In the genomic region with DNA sequence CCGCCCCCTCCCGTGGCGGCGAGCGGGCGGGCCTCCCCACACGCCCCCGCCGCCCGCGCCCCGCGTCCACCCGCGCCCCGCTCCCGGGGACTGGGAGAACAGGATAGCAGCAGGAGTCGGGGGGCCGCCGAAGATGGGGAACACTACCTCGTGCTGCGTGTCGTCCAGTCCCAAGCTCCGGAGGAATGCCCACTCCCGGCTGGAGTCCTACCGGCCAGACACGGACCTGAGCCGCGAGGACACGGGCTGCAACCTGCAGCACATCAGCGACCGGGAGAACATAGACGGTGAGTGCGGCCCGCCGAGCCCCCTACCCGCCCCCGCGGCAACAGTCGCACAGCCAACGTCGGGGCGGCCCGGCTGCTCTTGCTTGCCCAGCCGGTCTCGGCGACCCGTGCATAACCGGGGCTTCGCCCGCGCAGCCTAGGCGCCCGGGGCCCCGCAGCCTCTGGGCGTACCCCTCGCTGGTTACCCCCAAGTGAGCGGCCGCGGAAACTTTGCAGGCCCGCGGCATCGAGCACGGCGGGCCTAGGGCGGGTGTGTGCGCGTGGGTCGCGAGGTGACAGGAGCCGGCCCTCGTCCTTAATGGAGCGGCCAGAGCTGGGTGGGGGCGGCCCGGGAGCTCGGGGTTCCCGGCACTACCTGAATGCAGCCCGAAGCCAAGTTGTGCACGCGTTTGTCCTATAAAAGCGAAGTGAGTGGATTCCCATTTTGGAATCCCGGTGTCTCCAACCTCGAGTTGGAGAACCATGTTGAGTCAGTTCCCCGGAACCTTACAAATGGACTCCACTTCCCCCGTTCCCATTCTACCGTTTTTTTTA, we compare ENCODE assay signal across 8 cellular contexts. TPM values are rescaled to one million over a fixed set of nuclear protein-coding genes. Genes with fewer than 3 reads are reported as not detected.
DNase-seq lines count a peak whose midpoint lies in the region; ATAC-seq, FAIRE-seq and TF ChIP-seq lines count a peak whose summit lies in the region.

No MANE protein-coding gene starts in this region.

- H3K27me3 Mint-ChIP-seq in activated CD8-positive, alpha-beta memory T cell treated with anti-CD3 and anti-CD28 coated beads, Interleukin-2, amount 10 ng/mL, durations not matched to agents 7 days and 5 days, result no peaks in the 10 kb centered on the region
- H3K27me3 Mint-ChIP-seq in type B pancreatic cell, result no peaks in the 10 kb centered on the region

- CTCF ChIA-PET in activated CD8-positive, alpha-beta memory T cell treated with anti-CD3 and anti-CD28 coated beads, Interleukin-2, amount 10 ng/mL, durations not matched to agents 7 days and 5 days (lab: Charles Lee), result interaction anchor here (1.1 kb wide), 1 partner anchor 298 kb away, joined by 3 read pairs; no protein-coding TSS in a partner anchor
- CTCF ChIA-PET in endothelial cell of umbilical vein (lab: Charles Lee), result interaction anchor here (1.4 to 1.6 kb wide), 2 partner anchors 42 to 226 kb away, joined by 3 to 5 read pairs; no protein-coding TSS in a partner anchor

- no peaks in the 10 kb centered on the region for H3K9me3 Mint-ChIP-seq in activated CD8-positive, alpha-beta memory T cell treated with anti-CD3 and anti-CD28 coated beads, Interleukin-2, amount 10 ng/mL, durations not matched to agents 7 days and 5 days (ENCODE audit: low read depth)
- H3K9me3 Mint-ChIP-seq in type B pancreatic cell, result no peaks in the 10 kb centered on the region

- dilution Hi-C loops in endothelial cell of umbilical vein (cut with MboI; ENCODE audit: extremely low pct_ligation_motif_present, low sequenced_read_pairs), result no loop called here

- H3K27ac Mint-ChIP-seq in activated CD8-positive, alpha-beta memory T cell treated with anti-CD3 and anti-CD28 coated beads, Interleukin-2, amount 10 ng/mL, durations not matched to agents 7 days and 5 days, result peak overlapping the region; percentile 68
- peak overlapping the region; percentile 77 for H3K27ac Mint-ChIP-seq in type B pancreatic cell

- peaks cover 0 to 5% (median 0%) of the 10 kb centered on the region in 11 experiments; a peak in 3 of 22 replicates for H3K9me3 ChIP-seq in BLaER1 treated with 17β-estradiol and CSF1 and Interleukin-3, amounts not matched to agents 10 nM and 100 nM (replicated peaks in 1 of 11)
- no peaks in the 10 kb centered on the region for H3K9me3 ChIP-seq in endothelial cell of umbilical vein (replicated peaks; ENCODE audit: control insufficient read depth, insufficient read depth, low read length)
- H3K9me3 ChIP-seq in muscle layer of duodenum (ENCODE audit: control insufficient read depth in 1 of 2, low read length in 2 of 2), result no peaks in the 10 kb centered on the region

- no TSS peak for BruUV-seq in endothelial cell of umbilical vein (replicated peaks; lab: Mats Ljungman, UMichigan)

- H3K4me3 ChIP-seq in BLaER1 treated with 17β-estradiol and CSF1 and Interleukin-3, amounts not matched to agents 10 nM and 100 nM, result peak overlapping the region; percentile 87 to 99 (median 94)
- H3K4me3 ChIP-seq in endothelial cell of umbilical vein (replicated peaks in 1 of 3; ENCODE audit: insufficient read depth in 1 of 3, low read depth in 1 of 3, low read length in 3 of 3) (peak overlapping the region; percentile 72 to 97 (median 94)), muscle layer of duodenum (ENCODE audit: low read depth in 1 of 2, low read length in 2 of 2) (peak overlapping the region; percentile 69 to 93)

- peaks cover 63% of the 10 kb centered on the region for H3K4me1 Mint-ChIP-seq in activated CD8-positive, alpha-beta memory T cell treated with anti-CD3 and anti-CD28 coated beads, Interleukin-2, amount 10 ng/mL, durations not matched to agents 7 days and 5 days
- H3K4me1 Mint-ChIP-seq in type B pancreatic cell (ENCODE audit: unreplicated experiment), result peaks cover 61% of the 10 kb centered on the region

- no peak for TF ChIP-seq POLR2A in endothelial cell of umbilical vein (IDR thresholded peaks at IDR 0.05; ENCODE audit: low read depth, low read length)

- peak overlapping the region; percentile 84 to 92 (median 88) for H3K27ac ChIP-seq in BLaER1 treated with 17β-estradiol and CSF1 and Interleukin-3, amounts not matched to agents 10 nM and 100 nM
- H3K27ac ChIP-seq in endothelial cell of umbilical vein (ENCODE audit: insufficient read depth, low read depth, low read length) (peak overlapping the region; percentile 35), muscle layer of duodenum (ENCODE audit: low read length) (peak overlapping the region; percentile 43)

- H4K20me1 ChIP-seq in BLaER1 treated with 17β-estradiol and CSF1 and Interleukin-3, amounts not matched to agents 10 nM and 100 nM, result peaks cover 62 to 87% (median 77%) of the 10 kb centered on the region in 11 experiments; a peak in 21 of 22 replicates
- peaks cover 28% of the 10 kb centered on the region for H4K20me1 ChIP-seq in endothelial cell of umbilical vein (replicated peaks; ENCODE audit: control insufficient read depth, extremely low read depth, insufficient read depth, low read length)

- H3K4me3 Mint-ChIP-seq in activated CD8-positive, alpha-beta memory T cell treated with anti-CD3 and anti-CD28 coated beads, Interleukin-2, amount 10 ng/mL, durations not matched to agents 7 days and 5 days, result peak overlapping the region; percentile 79
- H3K4me3 Mint-ChIP-seq in type B pancreatic cell, result peak overlapping the region; percentile 87

- H3K4me2 ChIP-seq in BLaER1 treated with 17β-estradiol and CSF1 and Interleukin-3, amounts not matched to agents 10 nM and 100 nM, result peak overlapping the region; percentile 84 to 96 (median 93)
- peak overlapping the region; percentile 100 for H3K4me2 ChIP-seq in endothelial cell of umbilical vein (ENCODE audit: insufficient read depth, low read length)

- no peak for TF ChIP-seq CTCF in endothelial cell of umbilical vein (IDR thresholded peaks at IDR 0.05; ENCODE audit: extremely low read depth in 1 of 2, insufficient read depth in 1 of 2, low read depth in 1 of 2, low read length in 2 of 2)
- peak; percentile 49 for TF ChIP-seq CTCF in type B pancreatic cell (conservative IDR thresholded peaks at IDR 0.05)

- DNase-seq in KBM-7, result peak; percentile 44
- peak; percentile 52 for DNase-seq in activated CD8-positive, alpha-beta memory T cell treated with anti-CD3 and anti-CD28 coated beads, Interleukin-2, amount 10 ng/mL, durations not matched to agents 7 days and 5 days
- DNase-seq in endothelial cell of umbilical vein (ENCODE audit: low read depth, low spot score), result peak; percentile 36
- peak; percentile 72 for DNase-seq in type B pancreatic cell (ENCODE audit: extremely low spot score, unreplicated experiment)
- DNase-seq in HuH-7.5 (ENCODE audit: low spot score), result no peak

- H3K36me3 ChIP-seq in BLaER1 treated with 17β-estradiol and CSF1 and Interleukin-3, amounts not matched to agents 10 nM and 100 nM, result peaks cover 1 to 22% (median 19%) of the 10 kb centered on the region in 11 experiments; a peak in 17 of 22 replicates
- no peaks in the 10 kb centered on the region for H3K36me3 ChIP-seq in endothelial cell of umbilical vein (ENCODE audit: control insufficient read depth in 2 of 2, extremely low read depth in 1 of 2, insufficient read depth in 2 of 2, low read length in 2 of 2)
- no peaks in the 10 kb centered on the region for H3K36me3 ChIP-seq in muscle layer of duodenum (ENCODE audit: control insufficient read depth in 1 of 2, insufficient read depth in 2 of 2, low read length in 2 of 2)

- ATAC-seq in GM21367 (IDR thresholded peaks at IDR 0.05; ENCODE audit: unreplicated experiment), result peak; percentile 1
- ATAC-seq in activated CD8-positive, alpha-beta memory T cell treated with anti-CD3 and anti-CD28 coated beads, Interleukin-2, amount 10 ng/mL, durations not matched to agents 7 days and 5 days, result peak; percentile 11

- H3K79me2 ChIP-seq in endothelial cell of umbilical vein (ENCODE audit: control insufficient read depth, insufficient read depth, low read length), result peaks cover 89% of the 10 kb centered on the region

- peaks cover 0 to 23% (median 17%) of the 10 kb centered on the region in 11 experiments; a peak in 15 of 22 replicates for H3K27me3 ChIP-seq in BLaER1 treated with 17β-estradiol and CSF1 and Interleukin-3, amounts not matched to agents 10 nM and 100 nM
- H3K27me3 ChIP-seq in endothelial cell of umbilical vein (ENCODE audit: control insufficient read depth in 2 of 2, insufficient read depth in 2 of 2, low read length in 2 of 2) (no peaks in the 10 kb centered on the region), muscle layer of duodenum (ENCODE audit: low read depth, low read length) (no peaks in the 10 kb centered on the region)

- peak overlapping the region; percentile 88 to 95 (median 93) for H3K9ac ChIP-seq in BLaER1 treated with 17β-estradiol and CSF1 and Interleukin-3, amounts not matched to agents 10 nM and 100 nM
- peak overlapping the region; percentile 69 for H3K9ac ChIP-seq in endothelial cell of umbilical vein (replicated peaks; ENCODE audit: extremely low read depth, insufficient read depth, low read length)

- peaks cover 12% of the 10 kb centered on the region for H3K36me3 Mint-ChIP-seq in activated CD8-positive, alpha-beta memory T cell treated with anti-CD3 and anti-CD28 coated beads, Interleukin-2, amount 10 ng/mL, durations not matched to agents 7 days and 5 days
- peaks cover 9% of the 10 kb centered on the region for H3K36me3 Mint-ChIP-seq in type B pancreatic cell

- no peaks in the 10 kb centered on the region for H3K9me1 ChIP-seq in endothelial cell of umbilical vein (replicated peaks; ENCODE audit: control insufficient read depth, extremely low read depth, insufficient read depth, low read length)

- H3K4me1 ChIP-seq in BLaER1 treated with 17β-estradiol and CSF1 and Interleukin-3, amounts not matched to agents 10 nM and 100 nM, result peaks cover 57 to 77% (median 64%) of the 10 kb centered on the region in 10 experiments
- peaks cover 38% of the 10 kb centered on the region for H3K4me1 ChIP-seq in endothelial cell of umbilical vein (ENCODE audit: control insufficient read depth, extremely low read depth, insufficient read depth, low read length)
- peaks cover 4 to 41% of the 10 kb centered on the region in 2 donors for H3K4me1 ChIP-seq in muscle layer of duodenum (ENCODE audit: control insufficient read depth in 1 of 2, insufficient read depth in 2 of 2, low read length in 2 of 2)

- FAIRE-seq in endothelial cell of umbilical vein (lab: Jason Lieb, UNC), result peak; percentile 68

- peak overlapping the region; percentile 17 for H2AFZ ChIP-seq in endothelial cell of umbilical vein (ENCODE audit: low read depth, low read length)

- in situ Hi-C loops in KBM-7 (cut with MboI; ENCODE audit: low pct_unique_long_range_greater_than_20kb, low sequenced_read_pairs), result no loop called here

- POLR2A ChIA-PET in endothelial cell of umbilical vein (lab: Charles Lee), result interaction anchor here (1.3 kb wide), 1 partner anchor 41 kb away, joined by 3 read pairs; no protein-coding TSS in a partner anchor

- intact Hi-C loops in endothelial cell of umbilical vein (cut with micrococcal nuclease), result loop anchor here (1.0 to 5.0 kb wide), 6 partner anchors 42 to 225 kb away; partner anchors contain the start of gene CREM

RNA-seq across cellular contexts. Expression of gene CCNY, which starts 0.8 kb away (rescaled TPM):
- total RNA-seq in activated CD8-positive, alpha-beta memory T cell treated with anti-CD3 and anti-CD28 coated beads, Interleukin-2, amount 10 ng/mL, durations not matched to agents 7 days and 5 days, result 10 to 100 TPM; 47.0 to 51.5 TPM
- 99.3 and 107 TPM in 2 replicates for total RNA-seq in endothelial cell of umbilical vein
- 38.9 and 61.5 TPM in 2 replicates for polyA plus RNA-seq in endothelial cell of umbilical vein
- 43.8 and 59.1 TPM in 2 replicates for polyA plus RNA-seq in endothelial cell of umbilical vein (2011; cell fraction: cytosol; rRNA removed)
- 34.9 and 37.5 TPM in 2 replicates for polyA plus RNA-seq in endothelial cell of umbilical vein (2011; cell fraction: nucleus; rRNA removed)
- 110 and 111 TPM in 2 replicates for polyA plus RNA-seq in endothelial cell of umbilical vein (2012)
- polyA minus RNA-seq in endothelial cell of umbilical vein, result 181 and 235 TPM in 2 replicates
- polyA minus RNA-seq in endothelial cell of umbilical vein (2011; cell fraction: cytosol; rRNA and poly(A)+ RNA removed), result 12.6 TPM
- polyA minus RNA-seq in endothelial cell of umbilical vein (2011; cell fraction: nucleus; rRNA and poly(A)+ RNA removed), result 37.8 and 59.1 TPM in 2 replicates
- total RNA-seq in type B pancreatic cell (ENCODE audit: low replicate concordance), result 74.6 and 81.6 TPM in 2 replicates

Comparison
In these comparisons a context has a peak if more than half of its experiments do, and no peak if none do; other contexts are left out.
1. H3K27ac ChIP-seq: peak in every context shown above with its lines; median percentile 88 in BLaER1 treated with 17β-estradiol and CSF1 and Interleukin-3, amounts not matched to agents 10 nM and 100 nM; 43 in muscle layer of duodenum; 35 in endothelial cell of umbilical vein.